In genomic region chr4:71111133-71111532, GRCh38 we compare ENCODE assay signal across 1 cellular context.
A peak's percentile ranks its signal among the peaks of the same experiment; 100 is the strongest.
TF ChIP-seq lines count a peak whose summit lies in the region.

No MANE protein-coding gene starts in this region.

TF ChIP-seq in HEK293, 187 proteins besides CTCF, POLR2A, EP300 and RAD21 (continued from another document):
- TF ChIP-seq HIC1 (tag by site-specific recombination; IDR thresholded peaks at IDR 0.05) (peak; percentile 81), ATF2 (tag by site-specific recombination; IDR thresholded peaks at IDR 0.05; ENCODE audit: low read depth) (peak; percentile 38; the same call in 1 of the 2 replicates), SP7 (tag by site-specific recombination; IDR thresholded peaks at IDR 0.05) (peak; percentile 84), ZNF391 (tag by site-specific recombination; IDR thresholded peaks at IDR 0.05; ENCODE audit: borderline replicate concordance, low read depth) (0 out of 2 replicates have a peak, but pooled peaks have one; percentile 21), ZEB2 (tag by site-specific recombination; IDR thresholded peaks at IDR 0.05) (0 out of 2 replicates have a peak, but pooled peaks have one; percentile 53), ZNF639 (tag by site-specific recombination; IDR thresholded peaks at IDR 0.05) (peak; percentile 92), ZSCAN23 (tag by site-specific recombination; IDR thresholded peaks at IDR 0.05) (peak; percentile 81; the same call in 1 of the 2 replicates), ZNF513 (tag by site-specific recombination; IDR thresholded peaks at IDR 0.05) (peak; percentile 32), SCRT1 (tag by site-specific recombination; IDR thresholded peaks at IDR 0.05; ENCODE audit: borderline replicate concordance) (peak; percentile 11; the same call in 1 of the 2 replicates), FEZF1 (tag by site-specific recombination; IDR thresholded peaks at IDR 0.05) (peak; percentile 90), ZNF561 (tag by site-specific recombination; IDR thresholded peaks at IDR 0.05; ENCODE audit: borderline replicate concordance) (peak; percentile 83), GLI2 (tag by site-specific recombination; IDR thresholded peaks at IDR 0.05; ENCODE audit: borderline replicate concordance, low read depth) (peak; percentile 88), KLF8 (tag by site-specific recombination; IDR thresholded peaks at IDR 0.05) (peak; percentile 80), TSHZ1 (tag by site-specific recombination; IDR thresholded peaks at IDR 0.05; ENCODE audit: borderline replicate concordance) (peak; percentile 78; the same call in 1 of the 2 replicates), PRDM10 (tag by site-specific recombination; IDR thresholded peaks at IDR 0.05) (peak; percentile 21; the same call in 1 of the 2 replicates), ZNF629 (tag by site-specific recombination; IDR thresholded peaks at IDR 0.05) (peak; percentile 90), ZNF449 (tag by site-specific recombination; IDR thresholded peaks at IDR 0.05) (peak; percentile 16; the same call in 1 of the 2 replicates), GLIS2 (tag by site-specific recombination; IDR thresholded peaks at IDR 0.05) (peak; percentile 42; the same call in 1 of the 2 replicates), ZNF362 (tag by site-specific recombination; IDR thresholded peaks at IDR 0.05) (peak; percentile 72), KLF7 (tag by site-specific recombination; IDR thresholded peaks at IDR 0.05; ENCODE audit: borderline replicate concordance) (peak; percentile 37; the same call in 1 of the 2 replicates), ZNF843 (tag by site-specific recombination; IDR thresholded peaks at IDR 0.05) (peak; percentile 98), ZBTB44 (tag by site-specific recombination; IDR thresholded peaks at IDR 0.05) (peak; percentile 96), PRDM6 (tag by site-specific recombination; IDR thresholded peaks at IDR 0.05) (peak; percentile 81), OSR2 (tag by site-specific recombination; IDR thresholded peaks at IDR 0.05) (peak; percentile 96), ZNF366 (tag by site-specific recombination; conservative IDR thresholded peaks at IDR 0.05) (peak; percentile 91), WT1 (tag by site-specific recombination; IDR thresholded peaks at IDR 0.05) (peak; percentile 90), ZBTB21 (tag by site-specific recombination; IDR thresholded peaks at IDR 0.05) (0 out of 2 replicates have a peak, but pooled peaks have one; percentile 41), GLIS1 (tag by site-specific recombination; IDR thresholded peaks at IDR 0.05) (peak; percentile 66), ZXDB (tag by site-specific recombination; IDR thresholded peaks at IDR 0.05) (peak; percentile 85), ZNF184 (tag by site-specific recombination; IDR thresholded peaks at IDR 0.05) (peak; percentile 54; the same call in 1 of the 2 replicates), ZNF10 (tag by site-specific recombination; IDR thresholded peaks at IDR 0.05) (peak; percentile 64), OVOL3 (tag by site-specific recombination; IDR thresholded peaks at IDR 0.05) (0 out of 2 replicates have a peak, but pooled peaks have one; percentile 51), ZNF2 (tag by site-specific recombination; IDR thresholded peaks at IDR 0.05) (peak; percentile 97)
TF ChIP-seq in HEK293: peak in this region for 45; not testable (repeated sequence) for 142.
